In the genomic region with DNA sequence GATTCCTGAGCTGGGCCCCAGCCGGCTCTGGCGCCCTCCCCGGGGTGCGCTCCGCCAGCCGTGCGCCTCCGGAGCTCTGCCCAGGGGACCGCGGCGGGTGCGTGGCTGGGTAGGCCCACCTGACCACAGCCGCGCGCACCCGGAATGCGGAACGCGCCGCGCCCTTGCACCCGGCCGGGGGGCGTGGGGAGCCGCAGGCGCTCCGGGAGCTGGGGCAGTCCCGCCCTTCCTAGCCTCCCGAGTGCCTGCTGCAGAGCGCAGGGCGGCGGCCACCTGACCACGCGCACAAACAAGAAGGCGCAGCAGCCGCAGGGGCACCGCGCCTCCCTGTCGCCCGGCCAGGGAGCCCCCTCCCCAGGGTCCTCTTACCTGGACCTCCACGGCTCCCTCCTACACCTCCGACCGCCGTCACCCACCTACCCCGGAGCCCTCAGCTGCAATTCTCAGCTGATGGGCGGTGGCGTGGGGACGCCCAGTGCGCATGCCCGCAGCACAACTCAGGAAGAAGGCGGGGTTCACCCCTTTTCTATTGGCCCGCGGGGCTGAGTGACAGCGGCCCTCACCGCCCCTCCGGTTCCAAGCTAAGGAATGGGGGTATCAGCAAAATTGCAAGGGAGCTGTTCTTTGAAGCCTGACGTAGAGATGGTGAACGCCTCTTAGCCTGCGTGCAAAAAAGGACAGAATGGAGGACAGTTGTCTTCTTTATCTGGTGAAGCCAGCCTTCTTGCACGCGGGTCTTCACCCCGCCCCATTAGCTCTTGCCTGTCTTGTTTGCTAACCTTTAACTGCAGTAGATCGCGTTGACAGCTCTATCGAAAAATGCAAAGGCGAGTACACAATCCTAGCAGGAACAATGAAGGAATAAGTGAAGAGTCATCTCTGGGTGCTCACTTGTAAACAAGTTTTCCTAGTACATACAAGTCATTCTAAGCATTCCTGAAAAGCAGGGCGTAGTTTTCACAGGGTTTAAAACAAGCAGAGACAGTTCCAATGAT, we compare ENCODE assay signal across 8 cellular contexts. TPM values are rescaled to one million over a fixed set of nuclear protein-coding genes. Genes with fewer than 3 reads are reported as not detected.
DNase-seq lines count a peak whose midpoint lies in the region; ATAC-seq and TF ChIP-seq lines count a peak whose summit lies in the region.

A gene with protein sequence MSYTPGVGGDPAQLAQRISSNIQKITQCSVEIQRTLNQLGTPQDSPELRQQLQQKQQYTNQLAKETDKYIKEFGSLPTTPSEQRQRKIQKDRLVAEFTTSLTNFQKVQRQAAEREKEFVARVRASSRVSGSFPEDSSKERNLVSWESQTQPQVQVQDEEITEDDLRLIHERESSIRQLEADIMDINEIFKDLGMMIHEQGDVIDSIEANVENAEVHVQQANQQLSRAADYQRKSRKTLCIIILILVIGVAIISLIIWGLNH (minus strand): TSS at position 479 of the 995 bp plus-strand sequence. CDS start 9,586 bp downstream, outside the sequence.

- no peaks in the 10 kb centered on the region for H3K27me3 ChIP-seq in GM23248 (replicated peaks; ENCODE audit: insufficient read depth)
- no peaks in the 10 kb centered on the region for H3K27me3 ChIP-seq in Karpas-422 (ENCODE audit: low read length)
- no peaks in the 10 kb centered on the region for H3K27me3 ChIP-seq in RWPE2 (ENCODE audit: insufficient read depth, poor library complexity, severe bottlenecking)
- H3K27me3 ChIP-seq in fibroblast of lung (ENCODE audit: control insufficient read depth, insufficient read depth, low read length): peaks cover 4% of the 10 kb centered on the region
- no peaks in the 10 kb centered on the region for H3K27me3 ChIP-seq in naive thymus-derived CD4-positive, alpha-beta T cell (ENCODE audit: control insufficient read depth in 2 of 2, insufficient read depth in 2 of 2, low read length in 2 of 2)

- DNase-seq in Daoy (ENCODE audit: low read depth): peak; percentile 92
- peak; percentile 96 for DNase-seq in GM23248
- DNase-seq in Karpas-422: peak; percentile 95
- peak; percentile 85 for DNase-seq in RWPE2 (ENCODE audit: low spot score)
- DNase-seq in activated T-helper 2 cell treated with anti-CD3 and anti-CD28 coated beads, Interferon-gamma antibody, Interleukin-2, Interleukin-4, amounts not matched to agents 10 μg/mL and 5 μg/mL and 100 μg/mL, durations not matched to agents 14 hours and 24 hours and 36 hours (ENCODE audit: low spot score): peak; percentile 83
- DNase-seq in fibroblast of lung (ENCODE audit: low read depth in 2 of 2): peak; percentile 84
- peak; percentile 77 to 90 (median 87) for DNase-seq in naive thymus-derived CD4-positive, alpha-beta T cell

- H3K79me2 ChIP-seq in GM23248 (ENCODE audit: insufficient read depth) (peaks cover 49% of the 10 kb centered on the region), Karpas-422 (ENCODE audit: low read length) (peaks cover 46% of the 10 kb centered on the region), fibroblast of lung (ENCODE audit: control insufficient read depth, insufficient read depth, low read length) (peaks cover 43% of the 10 kb centered on the region)

- H3F3A ChIP-seq in GM23248 (ENCODE audit: insufficient read depth): peaks cover 16% of the 10 kb centered on the region

- H3K4me3 Mint-ChIP-seq in activated T-helper 2 cell treated with anti-CD3 and anti-CD28 coated beads, Interferon-gamma antibody, Interleukin-2, Interleukin-4, amounts not matched to agents 10 μg/mL and 5 μg/mL and 100 μg/mL, durations not matched to agents 14 hours and 24 hours and 36 hours (ENCODE audit: low read depth): peak within 1 kb of the TSS; percentile 97
- peak within 1 kb of the TSS; percentile 89 to 99 (median 98) for H3K4me3 Mint-ChIP-seq in naive thymus-derived CD4-positive, alpha-beta T cell
- H3K4me3 Mint-ChIP-seq in stimulated activated memory B cell treated with anti-CD40 and anti-IgM and Interleukin-4, amounts not matched to agents 10 μg/mL and 1 μg/mL and 100 μg/mL, for 72 hours: peak within 1 kb of the TSS; percentile 92

- peaks cover 3% of the 10 kb centered on the region for H4K20me1 ChIP-seq in GM23248 (ENCODE audit: insufficient read depth)
- H4K20me1 ChIP-seq in Karpas-422 (ENCODE audit: insufficient read depth, low read depth, low read length): no peaks in the 10 kb centered on the region
- peaks cover 1% of the 10 kb centered on the region for H4K20me1 ChIP-seq in fibroblast of lung (ENCODE audit: control insufficient read depth, extremely low read depth, insufficient read depth, low read length)

- H3K4me1 ChIP-seq in GM23248 (ENCODE audit: insufficient read depth) (peaks cover 33% of the 10 kb centered on the region), Karpas-422 (ENCODE audit: low read length) (peaks cover 47% of the 10 kb centered on the region), RWPE2 (ENCODE audit: insufficient read depth, poor library complexity, severe bottlenecking) (peaks cover 16% of the 10 kb centered on the region), fibroblast of lung (ENCODE audit: control insufficient read depth, extremely low read depth, insufficient read depth, low read length) (no peaks in the 10 kb centered on the region)
- H3K4me1 ChIP-seq in naive thymus-derived CD4-positive, alpha-beta T cell (ENCODE audit: control insufficient read depth in 2 of 2, insufficient read depth in 2 of 2, low read length in 2 of 2): peaks cover 10 to 11% of the 10 kb centered on the region in 2 donors

- POLR2A ChIA-PET in naive thymus-derived CD4-positive, alpha-beta T cell (lab: Charles Lee): interaction anchor here (0.6 to 1.6 kb wide), 10 partner anchors 23 to 1440 kb away, joined by 3 to 12 read pairs (median 4); a partner anchor contains a TSS

- peaks cover 24% of the 10 kb centered on the region for H3K4me1 Mint-ChIP-seq in activated T-helper 2 cell treated with anti-CD3 and anti-CD28 coated beads, Interferon-gamma antibody, Interleukin-2, Interleukin-4, amounts not matched to agents 10 μg/mL and 5 μg/mL and 100 μg/mL, durations not matched to agents 14 hours and 24 hours and 36 hours (ENCODE audit: low read depth)
- H3K4me1 Mint-ChIP-seq in naive thymus-derived CD4-positive, alpha-beta T cell: peaks cover 23 to 50% (median 38%) of the 10 kb centered on the region in 7 donors
- peaks cover 49% of the 10 kb centered on the region for H3K4me1 Mint-ChIP-seq in stimulated activated memory B cell treated with anti-CD40 and anti-IgM and Interleukin-4, amounts not matched to agents 10 μg/mL and 1 μg/mL and 100 μg/mL, for 72 hours

- H3K4me3 ChIP-seq in GM23248 (peak within 1 kb of the TSS; percentile 93), Karpas-422 (ENCODE audit: low read length) (peak within 1 kb of the TSS; percentile 69), RWPE2 (ENCODE audit: severe bottlenecking) (peak within 1 kb of the TSS; percentile 78), fibroblast of lung (replicated peaks in 1 of 4; ENCODE audit: control extremely low read depth in 1 of 4, insufficient read depth in 1 of 4, low read depth in 3 of 4, low read length in 4 of 4) (peak within 1 kb of the TSS; percentile 79 to 92 (median 89))
- H3K4me3 ChIP-seq in naive thymus-derived CD4-positive, alpha-beta T cell (ENCODE audit: low read length): peak within 1 kb of the TSS; percentile 78

- 1 to 2% methylated on average over 50 to 55 of the region's 67 CpGs for WGBS in GM23248 (ENCODE audit: low coverage in 1 of 2, low lambda C conversion rate in 2 of 2, missing lambda C conversion rate in 2 of 2), 2 experiments

- intact Hi-C loops in activated T-helper 2 cell treated with anti-CD3 and anti-CD28 coated beads, Interferon-gamma antibody, Interleukin-2, Interleukin-4, amounts not matched to agents 10 μg/mL and 5 μg/mL and 100 μg/mL, durations not matched to agents 14 hours and 24 hours and 36 hours (cut with micrococcal nuclease): loop anchor here (1.0 kb wide), 2 partner anchors 234 to 301 kb away; a partner anchor contains a TSS
- intact Hi-C loops in naive thymus-derived CD4-positive, alpha-beta T cell (cut with micrococcal nuclease): loop anchor here (1.0 to 5.0 kb wide), 8 partner anchors 28 to 1659 kb away; a partner anchor contains a TSS

- TF ChIP-seq CTCF in RWPE2 (IDR thresholded peaks at IDR 0.05; ENCODE audit: poor library complexity, severe bottlenecking): no peak
- TF ChIP-seq CTCF in fibroblast of lung (conservative IDR thresholded peaks at IDR 0.05 in 1 of 2, IDR thresholded peaks at IDR 0.05 in 1 of 2; ENCODE audit: low read depth in 1 of 2, low read length in 2 of 2): no peak

- H3K27ac ChIP-seq in GM23248 (peak within 1 kb of the TSS; percentile 72), Karpas-422 (ENCODE audit: low read length) (peak within 1 kb of the TSS; percentile 90), RWPE2 (ENCODE audit: poor library complexity, severe bottlenecking) (peak within 1 kb of the TSS; percentile 27), fibroblast of lung (ENCODE audit: insufficient read depth, low read length) (peak within 1 kb of the TSS; percentile 61)
- H3K27ac ChIP-seq in naive thymus-derived CD4-positive, alpha-beta T cell (ENCODE audit: low read depth, low read length): peak within 1 kb of the TSS; percentile 63

- CTCF ChIA-PET in naive thymus-derived CD4-positive, alpha-beta T cell (lab: Charles Lee): interaction anchor here (0.6 to 1.1 kb wide), 5 partner anchors 11 to 1404 kb away, joined by 3 to 4 read pairs (median 3); no protein-coding TSS in a partner anchor

- in situ Hi-C loops in GM23248 (cut with MboI): no loop called here

- peak; percentile 91 for ATAC-seq in RWPE2 (ENCODE audit: low read depth)
- ATAC-seq in naive thymus-derived CD4-positive, alpha-beta T cell: peak; percentile 95
- peak; percentile 96 for ATAC-seq in stimulated activated memory B cell treated with anti-CD40 and anti-IgM and Interleukin-4, amounts not matched to agents 10 μg/mL and 1 μg/mL and 100 μg/mL, for 72 hours

- peaks cover 21% of the 10 kb centered on the region for H3K27me3 Mint-ChIP-seq in activated T-helper 2 cell treated with anti-CD3 and anti-CD28 coated beads, Interferon-gamma antibody, Interleukin-2, Interleukin-4, amounts not matched to agents 10 μg/mL and 5 μg/mL and 100 μg/mL, durations not matched to agents 14 hours and 24 hours and 36 hours (ENCODE audit: low read depth)
- peaks cover 0 to 24% (median 0%) of the 10 kb centered on the region in 5 donors for H3K27me3 Mint-ChIP-seq in naive thymus-derived CD4-positive, alpha-beta T cell
- H3K27me3 Mint-ChIP-seq in stimulated activated memory B cell treated with anti-CD40 and anti-IgM and Interleukin-4, amounts not matched to agents 10 μg/mL and 1 μg/mL and 100 μg/mL, for 72 hours: no peaks in the 10 kb centered on the region

- H3K9me3 ChIP-seq in GM23248 (ENCODE audit: low read depth) (no peaks in the 10 kb centered on the region), Karpas-422 (ENCODE audit: low read length) (no peaks in the 10 kb centered on the region), RWPE2 (ENCODE audit: severe bottlenecking) (peaks cover 4% of the 10 kb centered on the region), fibroblast of lung (ENCODE audit: control insufficient read depth, insufficient read depth, low read depth, low read length) (no peaks in the 10 kb centered on the region)
- H3K9me3 ChIP-seq in naive thymus-derived CD4-positive, alpha-beta T cell (ENCODE audit: control insufficient read depth in 2 of 3, low read length in 3 of 3): no peaks in the 10 kb centered on the region

- H3K9ac ChIP-seq in GM23248 (peak within 1 kb of the TSS; percentile 87), Karpas-422 (ENCODE audit: low read length) (peak within 1 kb of the TSS; percentile 79), fibroblast of lung (ENCODE audit: insufficient read depth, low read length) (peak within 1 kb of the TSS; percentile 75)

- H2AFZ ChIP-seq in GM23248 (peak within 1 kb of the TSS; percentile 94), Karpas-422 (ENCODE audit: low read length) (peak within 1 kb of the TSS; percentile 45; the same call in 1 of the 2 replicates), fibroblast of lung (ENCODE audit: low read length) (peak within 1 kb of the TSS; percentile 89)

- peak within 1 kb of the TSS; percentile 88 for H3K27ac Mint-ChIP-seq in activated T-helper 2 cell treated with anti-CD3 and anti-CD28 coated beads, Interferon-gamma antibody, Interleukin-2, Interleukin-4, amounts not matched to agents 10 μg/mL and 5 μg/mL and 100 μg/mL, durations not matched to agents 14 hours and 24 hours and 36 hours
- H3K27ac Mint-ChIP-seq in naive thymus-derived CD4-positive, alpha-beta T cell: peak within 1 kb of the TSS; percentile 81 to 95 (median 90)
- H3K27ac Mint-ChIP-seq in stimulated activated memory B cell treated with anti-CD40 and anti-IgM and Interleukin-4, amounts not matched to agents 10 μg/mL and 1 μg/mL and 100 μg/mL, for 72 hours: peak within 1 kb of the TSS; percentile 91

- no peaks in the 10 kb centered on the region for H3K9me3 Mint-ChIP-seq in activated T-helper 2 cell treated with anti-CD3 and anti-CD28 coated beads, Interferon-gamma antibody, Interleukin-2, Interleukin-4, amounts not matched to agents 10 μg/mL and 5 μg/mL and 100 μg/mL, durations not matched to agents 14 hours and 24 hours and 36 hours
- H3K9me3 Mint-ChIP-seq in naive thymus-derived CD4-positive, alpha-beta T cell: no peaks in the 10 kb centered on the region
- H3K9me3 Mint-ChIP-seq in stimulated activated memory B cell treated with anti-CD40 and anti-IgM and Interleukin-4, amounts not matched to agents 10 μg/mL and 1 μg/mL and 100 μg/mL, for 72 hours: no peaks in the 10 kb centered on the region

- H3K4me2 ChIP-seq in GM23248 (ENCODE audit: unreplicated experiment) (peak within 1 kb of the TSS; percentile 96), Karpas-422 (ENCODE audit: low read depth, low read length, poor library complexity, severe bottlenecking) (peak within 1 kb of the TSS; percentile 94), fibroblast of lung (ENCODE audit: extremely low read depth, insufficient read depth, low read length) (peak within 1 kb of the TSS; percentile 93)

- H3K9me2 ChIP-seq in GM23248 (ENCODE audit: insufficient read depth) (no peaks in the 10 kb centered on the region), Karpas-422 (replicated peaks; ENCODE audit: insufficient read depth, low read length) (no peaks in the 10 kb centered on the region)

- H3K36me3 ChIP-seq in GM23248 (ENCODE audit: low read depth) (no peaks in the 10 kb centered on the region), Karpas-422 (ENCODE audit: insufficient read depth, low read length) (peaks cover 22% of the 10 kb centered on the region), RWPE2 (ENCODE audit: low read depth) (no peaks in the 10 kb centered on the region), fibroblast of lung (ENCODE audit: control insufficient read depth, insufficient read depth, low read length) (no peaks in the 10 kb centered on the region)
- peaks cover 0 to 5% (median 0%) of the 10 kb centered on the region in 3 experiments for H3K36me3 ChIP-seq in naive thymus-derived CD4-positive, alpha-beta T cell (ENCODE audit: control insufficient read depth in 2 of 3, insufficient read depth in 3 of 3, low read length in 3 of 3)

- peaks cover 3% of the 10 kb centered on the region for H3K36me3 Mint-ChIP-seq in activated T-helper 2 cell treated with anti-CD3 and anti-CD28 coated beads, Interferon-gamma antibody, Interleukin-2, Interleukin-4, amounts not matched to agents 10 μg/mL and 5 μg/mL and 100 μg/mL, durations not matched to agents 14 hours and 24 hours and 36 hours (ENCODE audit: low read depth)
- peaks cover 0 to 11% (median 0%) of the 10 kb centered on the region in 5 donors for H3K36me3 Mint-ChIP-seq in naive thymus-derived CD4-positive, alpha-beta T cell
- peaks cover 24% of the 10 kb centered on the region for H3K36me3 Mint-ChIP-seq in stimulated activated memory B cell treated with anti-CD40 and anti-IgM and Interleukin-4, amounts not matched to agents 10 μg/mL and 1 μg/mL and 100 μg/mL, for 72 hours

RNA-seq across cellular contexts. Expression of the gene that starts here (rescaled TPM):
- 26.5 and 28.4 TPM in 2 replicates for total RNA-seq in Daoy (2014; rRNA removed; shearing (Covaris generic))
- total RNA-seq in GM23248 (2014; rRNA removed; shearing (Covaris generic)): 47.2 and 61.5 TPM in 2 replicates
- polyA plus RNA-seq in GM23248 (2016; fragmentation: Nextera tagmentation; extraction: Ambion mirVana) (52.9 and 59.8 TPM in 2 replicates), fibroblast of lung (31.5 and 52.1 TPM in 2 replicates)
- total RNA-seq in Karpas-422 (2014; rRNA removed; shearing (Covaris generic); ENCODE audit: low replicate concordance): 38.5 and 39.7 TPM in 2 replicates
- total RNA-seq in activated T-helper 2 cell treated with anti-CD3 and anti-CD28 coated beads, Interferon-gamma antibody, Interleukin-2, Interleukin-4, amounts not matched to agents 10 μg/mL and 5 μg/mL and 100 μg/mL, durations not matched to agents 14 hours and 24 hours and 36 hours: 18.9 and 21.5 TPM in 2 replicates
- total RNA-seq in fibroblast of lung: 18.0 and 53.0 TPM in 2 replicates
- 25.8 and 33.2 TPM in 2 replicates for polyA plus RNA-seq in fibroblast of lung (2012)
- 4.2 and 21.3 TPM in 2 replicates for polyA minus RNA-seq in fibroblast of lung (ENCODE audit: low replicate concordance)
- total RNA-seq in naive thymus-derived CD4-positive, alpha-beta T cell: 10 to 100 TPM; 14.7 to 43.3 (median 24.0) TPM
- polyA plus RNA-seq in naive thymus-derived CD4-positive, alpha-beta T cell: 1 to 10 TPM; 8.6 to 9.5 TPM

Comparison
In these comparisons a context has a peak if more than half of its experiments do, and no peak if none do; other contexts are left out.
1. Peak in every context shown above with its lines: DNase-seq, ATAC-seq, H3K4me3 ChIP-seq and H3K27ac ChIP-seq.
2. H3K27ac ChIP-seq: peak in every context shown above with its lines; median percentile 90 in Karpas-422; 72 in GM23248; 63 in naive thymus-derived CD4-positive, alpha-beta T cell; 61 in fibroblast of lung; 27 in RWPE2.